ENCODE assay signal across 2 cellular contexts in the genomic region with DNA sequence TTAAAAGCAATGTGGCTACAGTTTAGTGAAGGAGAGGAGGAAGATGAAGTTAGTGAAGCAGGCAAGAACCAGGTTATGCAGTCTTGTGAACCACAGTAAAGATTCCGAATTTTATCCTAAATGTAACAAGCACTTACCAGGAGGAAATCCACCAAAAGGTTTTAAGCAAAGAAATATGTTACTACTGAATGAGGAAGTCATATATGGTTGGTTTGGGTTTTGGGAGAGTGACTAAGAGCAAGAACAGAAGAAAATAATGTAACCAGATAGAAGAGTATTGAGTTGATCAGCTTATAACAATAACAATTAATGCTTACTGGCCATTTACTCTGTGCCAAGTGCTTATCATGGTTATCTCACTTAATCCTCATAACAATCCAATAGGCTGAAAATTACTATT.
TF ChIP-seq lines count a peak whose summit lies in the region.

No MANE protein-coding gene starts in this region.

TF ChIP-seq in SK-N-SH, 30 proteins besides CTCF, POLR2A, EP300 and RAD21:
- TF ChIP-seq SMC3 (IDR thresholded peaks at IDR 0.05; ENCODE audit: low read depth, low read length): no peak
- TF ChIP-seq NFIC (IDR thresholded peaks at IDR 0.05; ENCODE audit: borderline replicate concordance): no peak
- TF ChIP-seq TCF12 (IDR thresholded peaks at IDR 0.05): no peak
- TF ChIP-seq ELF1 (IDR thresholded peaks at IDR 0.05): no peak
- TF ChIP-seq, protein P1, sequence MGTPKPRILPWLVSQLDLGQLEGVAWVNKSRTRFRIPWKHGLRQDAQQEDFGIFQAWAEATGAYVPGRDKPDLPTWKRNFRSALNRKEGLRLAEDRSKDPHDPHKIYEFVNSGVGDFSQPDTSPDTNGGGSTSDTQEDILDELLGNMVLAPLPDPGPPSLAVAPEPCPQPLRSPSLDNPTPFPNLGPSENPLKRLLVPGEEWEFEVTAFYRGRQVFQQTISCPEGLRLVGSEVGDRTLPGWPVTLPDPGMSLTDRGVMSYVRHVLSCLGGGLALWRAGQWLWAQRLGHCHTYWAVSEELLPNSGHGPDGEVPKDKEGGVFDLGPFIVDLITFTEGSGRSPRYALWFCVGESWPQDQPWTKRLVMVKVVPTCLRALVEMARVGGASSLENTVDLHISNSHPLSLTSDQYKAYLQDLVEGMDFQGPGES (IDR thresholded peaks at IDR 0.05; ENCODE audit: low read depth, low read length): no peak
- TF ChIP-seq EZH2phosphoT487 (IDR thresholded peaks at IDR 0.05; ENCODE audit: borderline replicate concordance, low read depth): no peak

TF ChIP-seq in SK-N-SH treated with all-trans-retinoic acid at 6 μM for 48 hours, 23 proteins besides CTCF, POLR2A, EP300 and RAD21 (continued from another document):
- TF ChIP-seq PPARA (CRISPR knock-in tag; IDR thresholded peaks at IDR 0.05; ENCODE audit: borderline replicate concordance) (no peak), ARNTL (CRISPR knock-in tag; IDR thresholded peaks at IDR 0.05; ENCODE audit: borderline replicate concordance, low read depth) (no peak), ISL1 (CRISPR knock-in tag; IDR thresholded peaks at IDR 0.05) (no peak), TOX (CRISPR knock-in tag; IDR thresholded peaks at IDR 0.05; ENCODE audit: borderline replicate concordance) (no peak), RARB (CRISPR knock-in tag; IDR thresholded peaks at IDR 0.05) (no peak)
- TF ChIP-seq, protein P2, sequence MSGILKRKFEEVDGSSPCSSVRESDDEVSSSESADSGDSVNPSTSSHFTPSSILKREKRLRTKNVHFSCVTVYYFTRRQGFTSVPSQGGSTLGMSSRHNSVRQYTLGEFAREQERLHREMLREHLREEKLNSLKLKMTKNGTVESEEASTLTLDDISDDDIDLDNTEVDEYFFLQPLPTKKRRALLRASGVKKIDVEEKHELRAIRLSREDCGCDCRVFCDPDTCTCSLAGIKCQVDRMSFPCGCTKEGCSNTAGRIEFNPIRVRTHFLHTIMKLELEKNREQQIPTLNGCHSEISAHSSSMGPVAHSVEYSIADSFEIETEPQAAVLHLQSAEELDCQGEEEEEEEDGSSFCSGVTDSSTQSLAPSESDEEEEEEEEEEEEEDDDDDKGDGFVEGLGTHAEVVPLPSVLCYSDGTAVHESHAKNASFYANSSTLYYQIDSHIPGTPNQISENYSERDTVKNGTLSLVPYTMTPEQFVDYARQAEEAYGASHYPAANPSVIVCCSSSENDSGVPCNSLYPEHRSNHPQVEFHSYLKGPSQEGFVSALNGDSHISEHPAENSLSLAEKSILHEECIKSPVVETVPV (CRISPR knock-in tag; IDR thresholded peaks at IDR 0.05): no peak
